ENCODE assay signal across 8 cellular contexts in genomic region chr22:20430641-20431519, GRCh38. TPM values are rescaled to one million over a fixed set of nuclear protein-coding genes. Genes with fewer than 3 reads are reported as not detected.
DNase-seq lines count a peak whose midpoint lies in the region; ATAC-seq and TF ChIP-seq lines count a peak whose summit lies in the region.

No MANE protein-coding gene starts in this region.

- no peaks in the 10 kb centered on the region for H3K36me3 Mint-ChIP-seq in CD4-positive, alpha-beta T cell (ENCODE audit: low read depth)

- POLR2A ChIA-PET in CD4-positive, alpha-beta T cell (lab: Charles Lee) = interaction anchor here (1.1 to 6.7 kb wide), 4 partner anchors 25 to 102 kb away, joined by 3 to 67 read pairs (median 6); no protein-coding TSS in a partner anchor

- H3K27ac Mint-ChIP-seq in CD4-positive, alpha-beta T cell = no peak overlapping the region

- peaks cover 39% of the 10 kb centered on the region for H3K27me3 ChIP-seq in CD4-positive, alpha-beta T cell (ENCODE audit: control insufficient read depth, insufficient read depth, low read length)
- peaks cover 0 to 15% (median 4%) of the 10 kb centered on the region in 3 donors for H3K27me3 ChIP-seq in psoas muscle (ENCODE audit: insufficient read depth in 3 of 3, low read length in 2 of 3)

- peaks cover 4% of the 10 kb centered on the region for H3K4me1 ChIP-seq in psoas muscle

- DNase-seq in CD4-positive, alpha-beta T cell = peak; percentile 45 to 69 (median 55)
- DNase-seq in NCI-H1105 (lab: John Stamatoyannopoulos, UW) (peak; percentile 51), foreskin fibroblast (peak; percentile 52 to 84), psoas muscle (peak in 1 of 2 donors; percentile 78), OCI-M2 (lab: John Stamatoyannopoulos, UW; ENCODE audit: unreplicated experiment) (no peak), NCI-H524 treated with DMSO at 0.1 percent for 48 hours (lab: John Stamatoyannopoulos, UW) (no peak)
- peak; percentile 73 for DNase-seq in activated T-cell treated with anti-CD3 and anti-CD28 coated beads, Interleukin-2, amount 50 U/mL, for 1 hour

- H3K27me3 Mint-ChIP-seq in CD4-positive, alpha-beta T cell = peaks cover 53% of the 10 kb centered on the region

- H3K4me3 ChIP-seq in foreskin fibroblast (ENCODE audit: low read depth in 1 of 2, low read length in 2 of 2) (no peak overlapping the region), psoas muscle (peak overlapping the region; percentile 47)

- no peaks in the 10 kb centered on the region for H3K9me3 Mint-ChIP-seq in CD4-positive, alpha-beta T cell

- intact Hi-C loops in CD4-positive, alpha-beta T cell (cut with DNase I, micrococcal nuclease) = loop anchor here in 1 of 2 experiments (1.0 kb wide), 1 partner anchor 25 kb away; no protein-coding TSS in a partner anchor
- intact Hi-C loops in psoas muscle (cut with DNase I) = no loop called here

- peak; percentile 54 for TF ChIP-seq CTCF in CD4-positive, alpha-beta T cell (IDR thresholded peaks at IDR 0.05)
- peak; percentile 8 for TF ChIP-seq CTCF in foreskin fibroblast (IDR thresholded peaks at IDR 0.05; ENCODE audit: low read depth, low read length)
- TF ChIP-seq CTCF in psoas muscle (IDR thresholded peaks at IDR 0.05) = peak; percentile 39

- CTCF ChIA-PET in CD4-positive, alpha-beta T cell (lab: Charles Lee) = interaction anchor here (0.7 to 1.1 kb wide), 2 partner anchors 13 to 29 kb away, joined by 3 read pairs; no protein-coding TSS in a partner anchor

- H3K4me1 Mint-ChIP-seq in CD4-positive, alpha-beta T cell (ENCODE audit: low read depth) = peaks cover 17% of the 10 kb centered on the region

- no peaks in the 10 kb centered on the region for H3K9me3 ChIP-seq in CD4-positive, alpha-beta T cell (ENCODE audit: control insufficient read depth, low read length)
- no peaks in the 10 kb centered on the region for H3K9me3 ChIP-seq in psoas muscle

- peak overlapping the region; percentile 79 for H3K4me3 Mint-ChIP-seq in CD4-positive, alpha-beta T cell

- no peaks in the 10 kb centered on the region for H3K36me3 ChIP-seq in psoas muscle (ENCODE audit: insufficient read depth in 1 of 2, low read depth in 1 of 2)

- no peak overlapping the region for H3K27ac ChIP-seq in CD4-positive, alpha-beta T cell (ENCODE audit: low read depth, low read length)
- H3K27ac ChIP-seq in psoas muscle = no peak overlapping the region

- peak; percentile 64 for ATAC-seq in CD4-positive, alpha-beta T cell (ENCODE audit: poor library complexity)
- ATAC-seq in psoas muscle (peak; percentile 81 to 93 (median 87)), HG03025 (IDR thresholded peaks at IDR 0.05; ENCODE audit: low FRiP score, unreplicated experiment) (no peak)

- WGBS in psoas muscle, 3 donors = 26 to 32% (median 28%) methylated on average over 74 to 106 of the region's 106 CpGs

RNA-seq across cellular contexts. Expression of gene SCARF2, which starts 6.7 kb away (rescaled TPM):
- total RNA-seq in CD4-positive, alpha-beta T cell = 1 to 10 TPM; 2.5 to 3.1 TPM
- total RNA-seq in psoas muscle = 1 to 10 TPM; 1.3 to 2.0 (median 1.8) TPM
- 1 to 10 TPM in 1 of 3 donors, under 1 TPM in 2; 0.44 to 1.0 (median 0.86) TPM for polyA plus RNA-seq in psoas muscle

RNA-seq across cellular contexts. Expression of gene ZNF74, which starts 36.9 kb away (rescaled TPM):
- total RNA-seq in CD4-positive, alpha-beta T cell = 1 to 10 TPM; 1.7 to 2.3 TPM
- total RNA-seq in psoas muscle = 1 to 10 TPM; 2.4 to 4.8 (median 4.3) TPM
- 1 to 10 TPM; 2.1 to 4.6 (median 2.2) TPM for polyA plus RNA-seq in psoas muscle

Comparison
In these comparisons a context has a peak if more than half of its experiments do, and no peak if none do; other contexts are left out.
1. DNase-seq: peak in CD4-positive, alpha-beta T cell (10 of 10), NCI-H1105 (single experiment), activated T-cell treated with anti-CD3 and anti-CD28 coated beads, Interleukin-2, amount 50 U/mL, for 1 hour (single experiment) and foreskin fibroblast (2 of 2); none in OCI-M2 (single experiment) and NCI-H524 treated with DMSO at 0.1 percent for 48 hours (single experiment).
2. Peak in every context shown above with its lines, with median percentiles within 50 percentile points of each other: CTCF ChIP-seq.